In the genomic region with DNA sequence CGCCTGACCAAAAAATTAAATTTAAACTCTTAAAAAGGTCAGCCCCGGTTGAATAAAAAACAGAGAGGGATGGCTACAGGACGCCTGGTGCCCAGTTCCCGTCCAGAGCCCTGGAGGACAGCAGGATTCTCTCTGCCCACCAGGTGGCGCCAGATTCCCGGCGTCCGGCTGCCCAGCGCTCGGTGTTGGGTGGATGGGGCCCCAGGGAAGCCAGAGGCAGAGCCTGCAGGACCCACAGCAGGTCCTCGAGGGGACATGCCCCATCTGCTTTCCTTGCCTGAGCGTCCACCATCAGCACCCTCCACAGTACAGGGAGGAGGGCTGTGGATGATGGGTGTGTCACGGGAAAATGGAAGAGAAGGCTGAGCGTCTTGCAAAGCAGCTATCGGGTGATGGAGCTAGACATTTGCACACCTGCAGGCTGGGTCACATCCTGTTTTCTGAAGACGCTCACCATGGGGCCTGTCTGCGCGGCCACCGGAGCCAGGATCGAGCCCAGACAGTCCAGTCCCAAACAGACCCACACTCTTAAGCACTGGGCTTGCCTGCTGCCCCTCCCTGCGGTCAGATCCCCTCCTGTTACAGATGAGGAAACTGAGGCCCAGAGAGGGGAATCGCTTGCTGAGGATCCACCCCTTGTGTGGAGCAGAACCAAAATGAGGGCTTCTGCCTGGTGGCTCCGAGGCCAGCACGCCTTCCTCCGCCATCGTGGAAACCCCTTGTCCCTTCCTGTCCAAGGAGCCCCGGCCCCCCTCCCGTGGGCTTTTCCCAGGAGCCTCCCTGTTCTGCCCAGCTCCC, we compare ENCODE assay signal across 8 cellular contexts. TPM values are rescaled to one million over a fixed set of nuclear protein-coding genes. Genes with fewer than 3 reads are reported as not detected.
DNase-seq lines count a peak whose midpoint lies in the region; ATAC-seq and TF ChIP-seq lines count a peak whose summit lies in the region.

No MANE protein-coding gene starts in this region.

- H3K9ac ChIP-seq in smooth muscle cell (ENCODE audit: low read depth) = no peak overlapping the region

- H3K9me3 ChIP-seq in hepatocyte (ENCODE audit: low read depth) (no peaks in the 10 kb centered on the region), smooth muscle cell (replicated peaks; ENCODE audit: low read depth) (no peaks in the 10 kb centered on the region)

- H3K79me2 ChIP-seq in hepatocyte = no peaks in the 10 kb centered on the region
- H3K79me2 ChIP-seq in smooth muscle cell (ENCODE audit: low read depth) = no peaks in the 10 kb centered on the region

- TF ChIP-seq CTCF in C4-2B (conservative IDR thresholded peaks at IDR 0.05) (peak; percentile 97), hepatocyte (IDR thresholded peaks at IDR 0.05; ENCODE audit: poor library complexity) (peak; percentile 98), smooth muscle cell (IDR thresholded peaks at IDR 0.05; ENCODE audit: borderline replicate concordance, insufficient read depth, poor library complexity, severe bottlenecking) (peak; percentile 96)

- H3K27me3 ChIP-seq in hepatocyte (no peaks in the 10 kb centered on the region), smooth muscle cell (ENCODE audit: low read depth) (no peaks in the 10 kb centered on the region)

- H3K27ac ChIP-seq in C4-2B (no peak overlapping the region), hepatocyte (no peak overlapping the region), smooth muscle cell (ENCODE audit: low read depth) (no peak overlapping the region)

- H3K4me2 ChIP-seq in hepatocyte (peak overlapping the region; percentile 56), smooth muscle cell (peak overlapping the region; percentile 79)

- DNase-seq in NCI-H1092 (lab: John Stamatoyannopoulos, UW) = peak; percentile 58
- DNase-seq in T-helper 9 cell = peak; percentile 82
- DNase-seq in anterior cingulate cortex (lab: John Stamatoyannopoulos, UW) = peak in 56 of 58 donors; percentile 24 to 90 (median 68)
- DNase-seq in hepatocyte (ENCODE audit: low spot score) = peak; percentile 89
- peak; percentile 55 for DNase-seq in smooth muscle cell (lab: John Stamatoyannopoulos, UW; ENCODE audit: unreplicated experiment)
- DNase-seq in mesenteric fat pad (ENCODE audit: low spot score) = no peak

- H3K36me3 ChIP-seq in hepatocyte (replicated peaks; ENCODE audit: insufficient read depth, low read depth) (no peaks in the 10 kb centered on the region), smooth muscle cell (ENCODE audit: low read depth) (no peaks in the 10 kb centered on the region)

- no peak overlapping the region for H3K4me3 ChIP-seq in hepatocyte
- H3K4me3 ChIP-seq in smooth muscle cell = no peak overlapping the region

- no peaks in the 10 kb centered on the region for H3K9me2 ChIP-seq in hepatocyte (replicated peaks; ENCODE audit: insufficient read depth)

- no peak overlapping the region for H2AFZ ChIP-seq in hepatocyte
- no peak overlapping the region for H2AFZ ChIP-seq in smooth muscle cell (ENCODE audit: low read depth)

- H4K20me1 ChIP-seq in hepatocyte (ENCODE audit: insufficient read depth, poor library complexity, severe bottlenecking) (no peaks in the 10 kb centered on the region), smooth muscle cell (ENCODE audit: low read depth) (no peaks in the 10 kb centered on the region)

- H3K4me1 ChIP-seq in hepatocyte (ENCODE audit: insufficient read depth) = peaks cover 27% of the 10 kb centered on the region
- H3K4me1 ChIP-seq in smooth muscle cell (ENCODE audit: low read depth) = peaks cover 31% of the 10 kb centered on the region

- peak; percentile 58 for ATAC-seq in GM21526 (IDR thresholded peaks at IDR 0.05; ENCODE audit: low FRiP score, unreplicated experiment)

- peaks cover 15% of the 10 kb centered on the region for H3F3A ChIP-seq in smooth muscle cell (ENCODE audit: low read depth)

- 34% methylated on average over 27 of the region's 28 CpGs for WGBS in hepatocyte (ENCODE audit: low lambda C conversion rate, missing lambda C conversion rate)
- 39% methylated on average over 28 of the region's 28 CpGs for WGBS in smooth muscle cell (ENCODE audit: low lambda C conversion rate)

RNA-seq across cellular contexts. Expression of a gene that starts 18.5 kb away (rescaled TPM):
- total RNA-seq in hepatocyte (3.2 and 9.6 TPM in 2 replicates), smooth muscle cell (0.40 and 4.8 TPM in 2 replicates), mesenteric fat pad (30.8 TPM)
- polyA plus RNA-seq in hepatocyte (4.2 and 9.5 TPM in 2 replicates), smooth muscle cell (1.7 and 2.2 TPM in 2 replicates)
